Comparison of ENCODE assay signal across 9 cellular contexts in genomic region chr7:66739477-66739876, GRCh38. TPM values are rescaled to one million over a fixed set of nuclear protein-coding genes. Genes with fewer than 3 reads are reported as not detected.
A peak's percentile ranks its signal among the peaks of the same experiment; 100 is the strongest.
DNase-seq lines count a peak whose midpoint lies in the region; ATAC-seq and TF ChIP-seq lines count a peak whose summit lies in the region.
"Had no signal": no experiment of that assay in that cellular context is flagged by ENCODE, and none has a peak within 500 bp of the region (broad histone marks: within the 10 kb centered on the region; RNA-seq: fewer than 3 reads in every experiment).

No MANE protein-coding gene starts in this region.

- no peaks in the 10 kb centered on the region for H3K27me3 ChIP-seq in naive thymus-derived CD4-positive, alpha-beta T cell (ENCODE audit: control insufficient read depth in 2 of 2, insufficient read depth in 2 of 2, low read length in 2 of 2)

- H3K9me3 ChIP-seq in KOPT-K1 (ENCODE audit: insufficient read depth, low read length, poor library complexity, severe bottlenecking): peaks cover 12% of the 10 kb centered on the region
- H3K9me3 ChIP-seq in naive thymus-derived CD4-positive, alpha-beta T cell (ENCODE audit: control insufficient read depth in 2 of 3, low read length in 3 of 3): peaks cover 0 to 9% (median 0%) of the 10 kb centered on the region in 3 experiments

- H3K27ac Mint-ChIP-seq in naive thymus-derived CD4-positive, alpha-beta T cell: peak overlapping the region; percentile 94 to 98 (median 96)

- peaks cover 0 to 6% of the 10 kb centered on the region in 2 donors for H3K4me1 ChIP-seq in naive thymus-derived CD4-positive, alpha-beta T cell (ENCODE audit: control insufficient read depth in 2 of 2, insufficient read depth in 2 of 2, low read length in 2 of 2)

- no peak for ATAC-seq in naive thymus-derived CD4-positive, alpha-beta T cell
- no peak for ATAC-seq in HG02678 (IDR thresholded peaks at IDR 0.05; ENCODE audit: unreplicated experiment)
- no peak for ATAC-seq in HG03460 (IDR thresholded peaks at IDR 0.05; ENCODE audit: unreplicated experiment)

- DNase-seq in AG10803 (ENCODE audit: low read depth): no peak
- DNase-seq in cardiac fibroblast (ENCODE audit: low read depth in 2 of 2): no peak
- DNase-seq in naive thymus-derived CD4-positive, alpha-beta T cell: no peak
- DNase-seq in stimulated activated CD4-positive, alpha-beta T cell treated with anti-CD3 and anti-CD28 coated beads, Interleukin-2, amount 100 ng/mL, for 24 hours: no peak
- DNase-seq in EL: no peak
- DNase-seq: SW 1271 had no signal

- intact Hi-C loops in naive thymus-derived CD4-positive, alpha-beta T cell (cut with micrococcal nuclease): no loop called here

- CTCF ChIA-PET in naive thymus-derived CD4-positive, alpha-beta T cell (lab: Charles Lee): interaction anchor here (0.5 kb wide), 1 partner anchor 34 kb away, joined by 3 read pairs; no protein-coding TSS in a partner anchor

- peak overlapping the region; percentile 73 for H3K27ac ChIP-seq in KOPT-K1 (ENCODE audit: low read depth, low read length, poor library complexity, severe bottlenecking)
- peak overlapping the region; percentile 84 for H3K27ac ChIP-seq in naive thymus-derived CD4-positive, alpha-beta T cell (ENCODE audit: low read depth, low read length)

- peaks cover 0 to 14% (median 6%) of the 10 kb centered on the region in 11 donors for H3K9me3 Mint-ChIP-seq in naive thymus-derived CD4-positive, alpha-beta T cell

- no peaks in the 10 kb centered on the region for H3K27me3 Mint-ChIP-seq in naive thymus-derived CD4-positive, alpha-beta T cell

- POLR2A ChIA-PET in naive thymus-derived CD4-positive, alpha-beta T cell (lab: Charles Lee): interaction anchor here (0.6 to 1.4 kb wide), 5 partner anchors 58 to 112 kb away, joined by 3 to 6 read pairs (median 3); no protein-coding TSS in a partner anchor

- peaks cover 15 to 23% (median 19%) of the 10 kb centered on the region in 5 donors for H3K36me3 Mint-ChIP-seq in naive thymus-derived CD4-positive, alpha-beta T cell

- TF ChIP-seq CTCF in AG10803 (conservative IDR thresholded peaks at IDR 0.05; ENCODE audit: low read length) (no peak), cardiac fibroblast (IDR thresholded peaks at IDR 0.05; ENCODE audit: low read depth, low read length) (no peak)

- H3K4me3 Mint-ChIP-seq in naive thymus-derived CD4-positive, alpha-beta T cell: peak overlapping the region; percentile 89 to 98 (median 94)

- H3K4me3 ChIP-seq in AG10803 (ENCODE audit: low read length) (peak overlapping the region; percentile 91), cardiac fibroblast (replicated peaks in 1 of 2; ENCODE audit: low read depth in 2 of 2, low read length in 2 of 2) (peak overlapping the region; percentile 94 to 96)
- peak overlapping the region; percentile 82 for H3K4me3 ChIP-seq in naive thymus-derived CD4-positive, alpha-beta T cell (ENCODE audit: low read length)

- H3K4me1 Mint-ChIP-seq in naive thymus-derived CD4-positive, alpha-beta T cell: peaks cover 30 to 75% (median 48%) of the 10 kb centered on the region in 7 donors

- H3K36me3 ChIP-seq in KOPT-K1 (ENCODE audit: insufficient read depth, low read length): peaks cover 11% of the 10 kb centered on the region; the same call in 1 of the 2 replicates
- peaks cover 0 to 20% (median 0%) of the 10 kb centered on the region in 3 experiments for H3K36me3 ChIP-seq in naive thymus-derived CD4-positive, alpha-beta T cell (ENCODE audit: control insufficient read depth in 2 of 3, insufficient read depth in 3 of 3, low read length in 3 of 3)

RNA-seq across cellular contexts. Expression of gene RABGEF1, which starts 1.1 kb away (rescaled TPM):
- 10 to 100 TPM; 20.7 to 35.7 (median 22.2) TPM for total RNA-seq in naive thymus-derived CD4-positive, alpha-beta T cell
- polyA plus RNA-seq in naive thymus-derived CD4-positive, alpha-beta T cell: 10 to 100 TPM; 20.5 to 21.1 TPM
